ENCODE assay signal across 1 cellular context in genomic region chr9:116087246-116087645, GRCh38.
TF ChIP-seq lines count a peak whose summit lies in the region.

No MANE protein-coding gene starts in this region.

TF ChIP-seq in IMR-90, 13 proteins besides CTCF, POLR2A, EP300 and RAD21 (continued from another document):
- no peak for TF ChIP-seq BHLHE40 (IDR thresholded peaks at IDR 0.05; ENCODE audit: low read depth, low read length)
TF ChIP-seq in IMR-90: peak in this region for 2.
